Comparison of ENCODE assay signal across 20 cellular contexts in genomic region chr2:109660046-109660860, GRCh38. TPM values are rescaled to one million over a fixed set of nuclear protein-coding genes. Genes with fewer than 3 reads are reported as not detected.
A peak's percentile ranks its signal among the peaks of the same experiment; 100 is the strongest.
DNase-seq lines count a peak whose midpoint lies in the region; ATAC-seq, FAIRE-seq and TF ChIP-seq lines count a peak whose summit lies in the region.
"Had no signal": no experiment of that assay in that cellular context is flagged by ENCODE, and none has a peak within 500 bp of the region (broad histone marks: within the 10 kb centered on the region; RNA-seq: fewer than 3 reads in every experiment).

No MANE protein-coding gene starts in this region.

- H3K27me3 ChIP-seq in H1 (replicated peaks in 1 of 4; ENCODE audit: control insufficient read depth in 3 of 4, extremely low read depth in 1 of 4, insufficient read depth in 3 of 4, low read length in 3 of 4), result no peaks in the 10 kb centered on the region
- H3K27me3 ChIP-seq in neural progenitor cell, result no peaks in the 10 kb centered on the region
- H3K27me3 ChIP-seq in WERI-Rb-1 (ENCODE audit: insufficient read depth, low read depth, severe bottlenecking), result no peaks in the 10 kb centered on the region
- H3K27me3 ChIP-seq: ascending aorta, colonic mucosa had no signal

- H3F3A ChIP-seq in neural progenitor cell (ENCODE audit: low read depth), result no peaks in the 10 kb centered on the region

- peaks cover 0 to 6% (median 2%) of the 10 kb centered on the region in 4 experiments; a peak in 4 of 7 replicates for H3K4me1 ChIP-seq in H1 (replicated peaks in 1 of 4; ENCODE audit: control insufficient read depth in 3 of 4, insufficient read depth in 4 of 4, low read length in 3 of 4)
- peaks cover 7% of the 10 kb centered on the region for H3K4me1 ChIP-seq in neural progenitor cell
- H3K4me1 ChIP-seq: colonic mucosa had no signal

- TF ChIP-seq POLR2A in H1 (IDR thresholded peaks at IDR 0.05; ENCODE audit: control extremely low read depth in 1 of 2, low read depth in 2 of 2, low read length in 2 of 2), result no peak

- peaks cover 6% of the 10 kb centered on the region for H3K27me3 Mint-ChIP-seq in neural progenitor cell (ENCODE audit: insufficient read depth, low read depth)
- H3K27me3 Mint-ChIP-seq in stimulated activated naive CD8-positive, alpha-beta T cell treated with anti-CD3 and anti-CD28 coated beads, Interleukin-15, amount 100 ng/mL, for 72 hours, result peaks cover 37% of the 10 kb centered on the region
- H3K27me3 Mint-ChIP-seq: progenitor cell of endocrine pancreas had no signal

- H2BK15ac ChIP-seq in H1 (ENCODE audit: low read length), result no peak overlapping the region

- H3K79me2 ChIP-seq in H1 (ENCODE audit: control insufficient read depth in 1 of 2, insufficient read depth in 2 of 2, low read length in 2 of 2) (no peaks in the 10 kb centered on the region), neural progenitor cell (ENCODE audit: low read depth) (no peaks in the 10 kb centered on the region)

- H4K20me1 ChIP-seq in H1 (replicated peaks in 1 of 2; ENCODE audit: control insufficient read depth in 1 of 2, insufficient read depth in 2 of 2, low read length in 2 of 2) (no peaks in the 10 kb centered on the region), neural progenitor cell (ENCODE audit: low read depth) (no peaks in the 10 kb centered on the region)

- no peak overlapping the region for H2BK5ac ChIP-seq in H1 (ENCODE audit: low read depth, low read length)

- no peak for FAIRE-seq in H1 (lab: Jason Lieb, UNC)
- no peak for FAIRE-seq in HTR-8/SVneo (lab: Jason Lieb, UNC)
- FAIRE-seq: H54 had no signal

- no peaks in the 10 kb centered on the region for H3K9me3 Mint-ChIP-seq in neural progenitor cell
- H3K9me3 Mint-ChIP-seq in stimulated activated naive CD8-positive, alpha-beta T cell treated with anti-CD3 and anti-CD28 coated beads, Interleukin-15, amount 100 ng/mL, for 72 hours, result no peaks in the 10 kb centered on the region
- H3K9me3 Mint-ChIP-seq: naive B cell had no signal

- no peak overlapping the region for H3K18ac ChIP-seq in H1 (ENCODE audit: extremely low read depth, low read length)

- H3K4me3 ChIP-seq in H1 (ENCODE audit: extremely low read depth in 1 of 4, insufficient read depth in 2 of 4, low read depth in 3 of 4, low read length in 4 of 4) (no peak overlapping the region), neural progenitor cell (no peak overlapping the region), WERI-Rb-1 (ENCODE audit: low read depth, low read length) (no peak overlapping the region)
- H3K4me3 ChIP-seq: ascending aorta, colonic mucosa, lung had no signal

- H3K9ac ChIP-seq in H1 (replicated peaks in 1 of 4; ENCODE audit: extremely low read depth in 1 of 4, low read depth in 3 of 4, low read length in 3 of 4) (no peak overlapping the region), neural progenitor cell (no peak overlapping the region)

- TF ChIP-seq EP300 in H1 (IDR thresholded peaks at IDR 0.05; ENCODE audit: borderline replicate concordance in 1 of 2, low read depth in 2 of 2, low read length in 2 of 2), result no peak

- DNase-seq in EH (ENCODE audit: low read depth) (peak; percentile 12), NCI-H446 treated with DMSO at 0.1 percent for 48 hours (lab: John Stamatoyannopoulos, UW) (peak; percentile 88), H1 (ENCODE audit: low read depth in 1 of 2, low spot score in 2 of 2) (no peak), neural progenitor cell (ENCODE audit: low spot score) (no peak), HTR-8/SVneo (ENCODE audit: insufficient read length, low spot score) (no peak), WERI-Rb-1 (no peak)
- no peak for DNase-seq in stimulated activated naive CD8-positive, alpha-beta T cell treated with anti-CD3 and anti-CD28 coated beads, Interleukin-15, amount 100 ng/mL, for 72 hours
- DNase-seq: activated CD4-positive, alpha-beta T cell treated with anti-CD3 and anti-CD28 coated beads for 4 hours; activated CD8-positive, alpha-beta memory T cell treated with anti-CD3 and anti-CD28 coated beads, Interleukin-2, amount 50 U/mL, for 48 hours; activated naive CD4-positive, alpha-beta T cell; colonic mucosa; naive B cell; NCI-H1417 treated with DMSO at 0.1 percent for 48 hours; NCI-H2227 treated with DMSO at 0.1 percent for 48 hours; SHP77 had no signal

- POLR2A ChIA-PET in H1 (lab: Charles Lee; ENCODE audit: partially characterized antibody), result interaction anchor here (0.9 kb wide), 1 partner anchor 46 kb away, joined by 3 read pairs; the partner anchor contains the start of gene SOWAHC

- 91% methylated on average over 3 of the region's 3 CpGs; no CpG with 5 or more reads in 1 of the 2 experiments for WGBS in H1 (ENCODE audit: extremely low coverage in 1 of 2, insufficient coverage in 1 of 2, insufficient read length in 1 of 2, insufficient replicate concordance in 2 of 2, low coverage in 1 of 2, low lambda C conversion rate in 2 of 2, missing lambda C conversion rate in 1 of 2), 2 experiments

- CTCF ChIA-PET in H1 (lab: Charles Lee; ENCODE audit: partially characterized antibody), result interaction anchor here (0.9 to 5.7 kb wide), 3 partner anchors 30 to 114 kb away, joined by 3 to 35 read pairs (median 3); no protein-coding TSS in a partner anchor

- no peaks in the 10 kb centered on the region for H3K36me3 Mint-ChIP-seq in neural progenitor cell
- H3K36me3 Mint-ChIP-seq: naive B cell had no signal

- H2AFZ ChIP-seq in H1 (ENCODE audit: low read length), result 0 out of 2 replicates have a peak overlapping the region, but pooled peaks have one; percentile 10
- peak overlapping the region; percentile 76 for H2AFZ ChIP-seq in neural progenitor cell (replicated peaks)

- H2BK20ac ChIP-seq in H1 (ENCODE audit: low read length), result no peak overlapping the region

- TF ChIP-seq CTCF in H1 (IDR thresholded peaks at IDR 0.05; ENCODE audit: control extremely low read depth in 1 of 3, insufficient read depth in 1 of 3, low read depth in 1 of 3, low read length in 3 of 3), result no peak
- TF ChIP-seq CTCF in neural progenitor cell (IDR thresholded peaks at IDR 0.05), result no peak
- no peak for TF ChIP-seq CTCF in WERI-Rb-1 (IDR thresholded peaks at IDR 0.05; ENCODE audit: low read depth, low read length)

- H3K14ac ChIP-seq in H1 (ENCODE audit: insufficient read length), result no peak overlapping the region

- H4K5ac ChIP-seq in H1 (ENCODE audit: insufficient read length, low read depth, low read length), result no peak overlapping the region

- no peak for ATAC-seq in stimulated activated naive CD8-positive, alpha-beta T cell treated with anti-CD3 and anti-CD28 coated beads, Interleukin-15, amount 100 ng/mL, for 72 hours
- ATAC-seq in GM21360 (IDR thresholded peaks at IDR 0.05; ENCODE audit: unreplicated experiment), result no peak

- peaks cover 27% of the 10 kb centered on the region for H3K4me1 Mint-ChIP-seq in neural progenitor cell
- H3K4me1 Mint-ChIP-seq in stimulated activated naive CD8-positive, alpha-beta T cell treated with anti-CD3 and anti-CD28 coated beads, Interleukin-15, amount 100 ng/mL, for 72 hours, result no peaks in the 10 kb centered on the region
- H3K4me1 Mint-ChIP-seq: naive B cell had no signal

- no peaks in the 10 kb centered on the region for H3K79me1 ChIP-seq in H1 (ENCODE audit: low read depth, low read length)

- no peak overlapping the region for H3K4me3 Mint-ChIP-seq in neural progenitor cell
- no peak overlapping the region for H3K4me3 Mint-ChIP-seq in stimulated activated naive CD8-positive, alpha-beta T cell treated with anti-CD3 and anti-CD28 coated beads, Interleukin-15, amount 100 ng/mL, for 72 hours
- H3K4me3 Mint-ChIP-seq: naive B cell had no signal

- H3K23me2 ChIP-seq in H1 (ENCODE audit: low read depth, low read length), result no peaks in the 10 kb centered on the region

- H3K56ac ChIP-seq in H1 (replicated peaks; ENCODE audit: insufficient read length, low read depth, low read length), result no peak overlapping the region

- H3K4ac ChIP-seq in H1 (replicated peaks; ENCODE audit: insufficient read length, low read depth, low read length), result no peak overlapping the region

- no peaks in the 10 kb centered on the region for H3K36me3 ChIP-seq in H1 (ENCODE audit: control insufficient read depth in 2 of 4, insufficient read depth in 4 of 4, low read length in 3 of 4)
- no peaks in the 10 kb centered on the region for H3K36me3 ChIP-seq in neural progenitor cell
- H3K36me3 ChIP-seq in WERI-Rb-1, result no peaks in the 10 kb centered on the region
- H3K36me3 ChIP-seq: ascending aorta, colonic mucosa had no signal

- no peaks in the 10 kb centered on the region for H3K9me3 ChIP-seq in H1 (ENCODE audit: insufficient read depth in 2 of 2, low read depth in 1 of 2, low read length in 1 of 2)
- H3K9me3 ChIP-seq in neural progenitor cell (ENCODE audit: low read depth), result no peaks in the 10 kb centered on the region
- H3K9me3 ChIP-seq in WERI-Rb-1 (ENCODE audit: severe bottlenecking), result no peaks in the 10 kb centered on the region
- H3K9me3 ChIP-seq: ascending aorta, colonic mucosa had no signal

- H3K27ac ChIP-seq in H1 (ENCODE audit: low read depth, low read length) (no peak overlapping the region), neural progenitor cell (no peak overlapping the region), WERI-Rb-1 (no peak overlapping the region)
- H3K27ac ChIP-seq: ascending aorta, colonic mucosa had no signal

- no peak overlapping the region for H2BK12ac ChIP-seq in H1 (ENCODE audit: low read depth, low read length)

- H4K91ac ChIP-seq in H1 (replicated peaks; ENCODE audit: insufficient read length, low read length), result no peak overlapping the region

- H3K27ac Mint-ChIP-seq in neural progenitor cell, result no peak overlapping the region
- H3K27ac Mint-ChIP-seq in stimulated activated naive CD8-positive, alpha-beta T cell treated with anti-CD3 and anti-CD28 coated beads, Interleukin-15, amount 100 ng/mL, for 72 hours, result no peak overlapping the region
- H3K27ac Mint-ChIP-seq: progenitor cell of endocrine pancreas had no signal

- no peak overlapping the region for H2BK120ac ChIP-seq in H1 (replicated peaks; ENCODE audit: low read depth, low read length)

- H2AK5ac ChIP-seq in H1 (ENCODE audit: low read depth, low read length), result no peak overlapping the region

- no peak for TF ChIP-seq RAD21 in H1 (IDR thresholded peaks at IDR 0.05 in 1 of 2, conservative IDR thresholded peaks at IDR 0.05 in 1 of 2; ENCODE audit: low read depth in 2 of 2, low read length in 2 of 2)

- no peak overlapping the region for H3K23ac ChIP-seq in H1 (ENCODE audit: insufficient read length)

- H4K8ac ChIP-seq in H1 (ENCODE audit: extremely low read depth, insufficient read depth, low read length), result no peak overlapping the region

- H3K4me2 ChIP-seq in H1 (ENCODE audit: insufficient read depth in 1 of 2, low read depth in 2 of 2, low read length in 2 of 2) (no peak overlapping the region), neural progenitor cell (no peak overlapping the region)

RNA-seq across cellular contexts. Expression of gene SOWAHC, which starts 46.1 kb away (rescaled TPM):
- total RNA-seq in H1 (2021; fragmentation: NEBNext Ultra II Directional; extraction: Animal tissue kit (Norgen Biotek cat#: 25700)), result 16.8 and 17.8 TPM in 2 replicates
- 3.1 and 3.4 TPM in 2 replicates for polyA plus RNA-seq in H1 (2011; rRNA removed)
- polyA plus RNA-seq in H1 (2011; cell fraction: cytosol; rRNA removed), result 4.8 TPM
- polyA plus RNA-seq in H1 (2011; cell fraction: nucleus; rRNA removed), result 4.1 TPM
- 3.9 to 5.6 TPM (median 5.0 TPM) in 4 replicates for polyA plus RNA-seq in H1 (2012, experiment 1 of 2)
- polyA plus RNA-seq in H1 (2012, experiment 2 of 2), result 1.8 TPM
- polyA plus RNA-seq in H1 (2013, experiment 1 of 2), result 11.9 TPM
- polyA plus RNA-seq in H1 (2013, experiment 2 of 2), result 11.0 TPM
- 3.2 and 4.2 TPM in 2 replicates for polyA minus RNA-seq in H1 (2011; rRNA and poly(A)+ RNA removed)
- 7.4 TPM for polyA minus RNA-seq in H1 (2011; cell fraction: cytosol; rRNA and poly(A)+ RNA removed)
- polyA minus RNA-seq in H1 (2011; cell fraction: nucleus; rRNA and poly(A)+ RNA removed), result 11.6 TPM
- total RNA-seq in neural progenitor cell (ENCODE audit: low replicate concordance), result 5.7 and 7.2 TPM in 2 replicates

RNA-seq across cellular contexts. Expression of gene SEPTIN10, which starts 46.5 kb away (rescaled TPM):
- total RNA-seq in H1 (2021; fragmentation: NEBNext Ultra II Directional; extraction: Animal tissue kit (Norgen Biotek cat#: 25700)), result 93.6 and 101 TPM in 2 replicates
- polyA plus RNA-seq in H1 (2011; rRNA removed), result 15.3 and 23.7 TPM in 2 replicates
- 31.5 TPM for polyA plus RNA-seq in H1 (2011; cell fraction: cytosol; rRNA removed)
- 28.8 TPM for polyA plus RNA-seq in H1 (2011; cell fraction: nucleus; rRNA removed)
- 40.5 to 62.2 TPM (median 55.7 TPM) in 4 replicates for polyA plus RNA-seq in H1 (2012, experiment 1 of 2)
- polyA plus RNA-seq in H1 (2012, experiment 2 of 2), result 5.6 TPM
- 64.6 TPM for polyA plus RNA-seq in H1 (2013, experiment 1 of 2)
- 62.1 TPM for polyA plus RNA-seq in H1 (2013, experiment 2 of 2)
- 44.8 and 77.0 TPM in 2 replicates for polyA minus RNA-seq in H1 (2011; rRNA and poly(A)+ RNA removed)
- 61.8 TPM for polyA minus RNA-seq in H1 (2011; cell fraction: cytosol; rRNA and poly(A)+ RNA removed)
- polyA minus RNA-seq in H1 (2011; cell fraction: nucleus; rRNA and poly(A)+ RNA removed), result 105 TPM
- total RNA-seq in neural progenitor cell (ENCODE audit: low replicate concordance), result 96.9 and 160 TPM in 2 replicates

Comparison
In these comparisons a context has a peak if more than half of its experiments do, and no peak if none do; other contexts are left out.
1. DNase-seq: peak in EH (single experiment) and NCI-H446 treated with DMSO at 0.1 percent for 48 hours (single experiment); none in H1 (0 of 2), neural progenitor cell (single experiment), stimulated activated naive CD8-positive, alpha-beta T cell treated with anti-CD3 and anti-CD28 coated beads, Interleukin-15, amount 100 ng/mL, for 72 hours (0 of 2), HTR-8/SVneo (single experiment) and WERI-Rb-1 (single experiment).